ENCODE assay signal across 16 cellular contexts in the genomic region with DNA sequence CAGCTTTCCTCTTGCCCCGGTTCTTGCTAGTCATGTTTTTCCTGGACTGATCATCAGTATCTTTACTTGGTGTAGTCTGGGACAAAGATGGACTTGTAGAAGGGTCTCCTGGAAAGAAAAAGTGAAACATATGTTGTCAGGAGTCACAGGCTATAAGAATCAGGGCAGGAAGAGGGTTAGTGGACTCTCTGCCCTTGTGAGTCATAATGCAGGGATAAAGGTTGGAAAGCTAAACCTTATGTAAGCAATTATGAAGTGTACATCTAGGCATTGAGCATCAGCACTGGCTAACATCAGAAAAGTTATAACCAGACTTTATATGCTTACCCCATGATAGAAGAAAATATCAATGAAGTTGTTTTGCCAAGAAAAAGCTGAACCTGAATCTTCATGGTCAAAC.
"Had no signal": no experiment of that assay in that cellular context is flagged by ENCODE, and none has a peak within 500 bp of the region (broad histone marks: within the 10 kb centered on the region; RNA-seq: fewer than 3 reads in every experiment).

No MANE protein-coding gene starts in this region.

- H3K4me1 ChIP-seq: right lobe of liver, suprapubic skin had no signal

- H3K27ac ChIP-seq: ovary, right lobe of liver, suprapubic skin had no signal

- H3K4me3 ChIP-seq: ovary, right lobe of liver, suprapubic skin had no signal

- H3K9me3 ChIP-seq: ovary, right lobe of liver, suprapubic skin had no signal

- ATAC-seq: activated T-cell treated with anti-CD3 and anti-CD28 coated beads, Interleukin-2, amount 50 U/mL, for 72 hours; left cardiac atrium had no signal

- DNase-seq: activated CD4-positive, alpha-beta T cell treated with anti-CD3 and anti-CD28 coated beads, Interleukin-2, amount 10 ng/mL, durations not matched to agents 24 days and 14 days; activated CD4-positive, CD25-positive, alpha-beta regulatory T cell; activated CD8-positive, alpha-beta memory T cell treated with anti-CD3 and anti-CD28 coated beads, Interleukin-2, amount 50 U/mL, for 48 hours; activated naive CD8-positive, alpha-beta T cell treated with anti-CD3 and anti-CD28 coated beads, Interleukin-2, amount 10 ng/mL, durations not matched to agents 7 days and 5 days; activated T-cell treated with anti-CD3 and anti-CD28 coated beads, Interleukin-2, amount 50 U/mL, for 72 hours; anterior cingulate cortex; endodermal cell; erythroblast; foreskin melanocyte; head of caudate nucleus; immature natural killer cell; left cardiac atrium; naive B cell; ovary; right lobe of liver had no signal

- H3K36me3 ChIP-seq: ovary had no signal

- H3K27me3 ChIP-seq: ovary, right lobe of liver, suprapubic skin had no signal
